12 cellular contexts compared by ENCODE assay signal in the genomic region with DNA sequence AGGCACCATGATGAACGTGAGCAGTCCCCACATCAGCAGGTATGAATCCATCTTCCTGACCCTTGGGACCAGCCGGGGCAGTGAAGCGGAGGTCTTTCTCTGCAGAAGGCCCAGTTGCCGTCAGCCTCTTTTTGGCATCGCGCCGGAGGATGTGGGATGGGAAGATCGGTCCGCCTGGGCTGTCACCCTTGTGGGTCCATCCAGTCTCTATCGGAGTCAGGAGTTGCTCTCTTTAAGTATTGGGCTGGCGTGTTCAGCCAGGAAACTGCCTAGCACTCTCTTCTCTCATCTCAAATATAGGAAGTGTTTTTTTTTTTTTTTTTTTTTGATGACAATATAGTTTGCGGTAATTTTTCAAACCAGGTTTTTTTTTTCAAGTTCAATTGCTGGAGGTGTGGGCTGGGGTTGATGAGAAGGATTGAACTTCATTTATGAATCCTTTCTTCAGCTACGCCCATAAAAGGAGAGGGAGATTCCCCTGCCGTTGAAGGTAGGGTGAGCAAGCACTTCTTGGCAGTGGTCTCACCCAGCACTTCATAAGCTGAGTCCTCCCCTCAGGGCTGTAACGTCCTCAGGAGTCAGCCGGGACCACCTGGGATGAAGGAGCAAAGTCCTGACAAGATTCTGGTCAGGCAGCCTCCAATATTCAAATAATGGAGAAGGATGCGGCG. TPM values are rescaled to one million over a fixed set of nuclear protein-coding genes. Genes with fewer than 3 reads are reported as not detected.
A peak's percentile ranks its signal among the peaks of the same experiment; 100 is the strongest.
DNase-seq lines count a peak whose midpoint lies in the region; ATAC-seq and TF ChIP-seq lines count a peak whose summit lies in the region.
"Had no signal": no experiment of that assay in that cellular context is flagged by ENCODE, and none has a peak within 500 bp of the region (broad histone marks: within the 10 kb centered on the region; RNA-seq: fewer than 3 reads in every experiment).

Gene IL2RA (minus strand): TSS at position 267 of the 671 bp plus-strand sequence. CDS start 216 bp downstream, at position 51.

- intact Hi-C loops in uterus (cut with DNase I; ENCODE audit: low total_unique reads), result no loop called here

- no peaks in the 10 kb centered on the region for H3K79me2 ChIP-seq in Karpas-422 (ENCODE audit: low read length)

- no peak for DNase-seq in Karpas-422
- DNase-seq in activated CD8-positive, alpha-beta memory T cell treated with anti-CD3 and anti-CD28 coated beads, Interleukin-2, amount 50 U/mL, for 1 hour (ENCODE audit: extremely low read depth), result peak; percentile 44
- peak; percentile 27 for DNase-seq in left lobe of liver (ENCODE audit: low spot score)
- DNase-seq in stimulated activated naive B cell treated with anti-CD40 and anti-IgM and Interleukin-4, amounts not matched to agents 10 μg/mL and 1 μg/mL and 100 μg/mL, for 72 hours, result no peak
- no peak for DNase-seq in amygdala (lab: John Stamatoyannopoulos, UW)
- no peak for DNase-seq in NCI-H1694 (lab: John Stamatoyannopoulos, UW)
- DNase-seq in uterus, result no peak
- DNase-seq: anterior cingulate cortex, NCI-H526 treated with DMSO at 0.1 percent for 48 hours had no signal

- no peaks in the 10 kb centered on the region for H3K27me3 ChIP-seq in Karpas-422 (ENCODE audit: low read length)
- H3K27me3 ChIP-seq in uterus, result no peaks in the 10 kb centered on the region
- H3K27me3 ChIP-seq: heart left ventricle had no signal

- H3K36me3 Mint-ChIP-seq in stimulated activated naive B cell treated with anti-CD40 and anti-IgM and Interleukin-4, amounts not matched to agents 10 μg/mL and 1 μg/mL and 100 μg/mL, for 72 hours, result peaks cover 4 to 10% of the 10 kb centered on the region in 2 donors

- no peaks in the 10 kb centered on the region for H3K9me3 Mint-ChIP-seq in stimulated activated naive B cell treated with anti-CD40 and anti-IgM and Interleukin-4, amounts not matched to agents 10 μg/mL and 1 μg/mL and 100 μg/mL, for 72 hours

- no peak within 1 kb of the TSS; the same call in 1 of the 2 replicates for H3K9ac ChIP-seq in Karpas-422 (ENCODE audit: low read length)

- H3K27me3 Mint-ChIP-seq in stimulated activated naive B cell treated with anti-CD40 and anti-IgM and Interleukin-4, amounts not matched to agents 10 μg/mL and 1 μg/mL and 100 μg/mL, for 72 hours, result no peaks in the 10 kb centered on the region

- no peaks in the 10 kb centered on the region for H3K9me2 ChIP-seq in Karpas-422 (replicated peaks; ENCODE audit: insufficient read depth, low read length)

- TF ChIP-seq POLR2A in uterus (IDR thresholded peaks at IDR 0.05), result no peak

- no peak within 1 kb of the TSS for H2AFZ ChIP-seq in Karpas-422 (ENCODE audit: low read length)

- H3K36me3 ChIP-seq in Karpas-422 (ENCODE audit: insufficient read depth, low read length), result no peaks in the 10 kb centered on the region
- no peaks in the 10 kb centered on the region for H3K36me3 ChIP-seq in uterus
- H3K36me3 ChIP-seq: heart left ventricle had no signal

- H3K9me3 ChIP-seq in Karpas-422 (ENCODE audit: low read length) (no peaks in the 10 kb centered on the region), uterus (no peaks in the 10 kb centered on the region)
- H3K9me3 ChIP-seq: heart left ventricle had no signal

- H3K4me3 ChIP-seq in Karpas-422 (ENCODE audit: low read length) (peak within 1 kb of the TSS; percentile 39; the same call in 1 of the 2 replicates), uterus (no peak within 1 kb of the TSS)

- no peak for TF ChIP-seq CTCF in uterus (IDR thresholded peaks at IDR 0.05)

- H3K4me1 Mint-ChIP-seq in stimulated activated naive B cell treated with anti-CD40 and anti-IgM and Interleukin-4, amounts not matched to agents 10 μg/mL and 1 μg/mL and 100 μg/mL, for 72 hours, result peaks cover 49 to 65% of the 10 kb centered on the region in 2 donors

- no peaks in the 10 kb centered on the region for H4K20me1 ChIP-seq in Karpas-422 (ENCODE audit: insufficient read depth, low read depth, low read length)

- H3K27ac ChIP-seq in Karpas-422 (ENCODE audit: low read length) (no peak within 1 kb of the TSS), uterus (no peak within 1 kb of the TSS)

- peak within 1 kb of the TSS; percentile 90 for H3K27ac Mint-ChIP-seq in stimulated activated naive B cell treated with anti-CD40 and anti-IgM and Interleukin-4, amounts not matched to agents 10 μg/mL and 1 μg/mL and 100 μg/mL, for 72 hours

- H3K4me2 ChIP-seq in Karpas-422 (ENCODE audit: low read depth, low read length, poor library complexity, severe bottlenecking), result peak within 1 kb of the TSS; percentile 32

- H3K4me3 Mint-ChIP-seq in stimulated activated naive B cell treated with anti-CD40 and anti-IgM and Interleukin-4, amounts not matched to agents 10 μg/mL and 1 μg/mL and 100 μg/mL, for 72 hours, result peak within 1 kb of the TSS; percentile 85 to 88

- H3K4me1 ChIP-seq in Karpas-422 (ENCODE audit: low read length) (peaks cover 8% of the 10 kb centered on the region), uterus (no peaks in the 10 kb centered on the region)

- ATAC-seq in left lobe of liver (no peak), HG02973 (IDR thresholded peaks at IDR 0.05; ENCODE audit: unreplicated experiment) (no peak)
- ATAC-seq in stimulated activated naive B cell treated with anti-CD40 and anti-IgM and Interleukin-4, amounts not matched to agents 10 μg/mL and 1 μg/mL and 100 μg/mL, for 72 hours (replicated peaks), result peak; percentile 60 to 62

RNA-seq across cellular contexts. Expression of gene IL2RA, which starts in this region (rescaled TPM):
- 1.6 TPM in 1 of 2 replicates, not detected in the other for total RNA-seq in Karpas-422 (2014; rRNA removed; shearing (Covaris generic); ENCODE audit: low replicate concordance)
- total RNA-seq in left lobe of liver (1.3 TPM), uterus (under 1 TPM in 2 of 4 donors, not detected in 2; 0.15 to 0.28 TPM)
- total RNA-seq: renal cortical epithelial cell had no signal

Comparison
In these comparisons a context has a peak if more than half of its experiments do, and no peak if none do; other contexts are left out.
1. DNase-seq: peak in activated CD8-positive, alpha-beta memory T cell treated with anti-CD3 and anti-CD28 coated beads, Interleukin-2, amount 50 U/mL, for 1 hour (single experiment) and left lobe of liver (single experiment); none in Karpas-422 (single experiment), stimulated activated naive B cell treated with anti-CD40 and anti-IgM and Interleukin-4, amounts not matched to agents 10 μg/mL and 1 μg/mL and 100 μg/mL, for 72 hours (single experiment), amygdala (0 of 56), NCI-H1694 (single experiment) and uterus (0 of 2).
2. ATAC-seq: peak in stimulated activated naive B cell treated with anti-CD40 and anti-IgM and Interleukin-4, amounts not matched to agents 10 μg/mL and 1 μg/mL and 100 μg/mL, for 72 hours (2 of 2); none in left lobe of liver (single experiment) and HG02973 (single experiment).